Comparison of ENCODE assay signal across 8 cellular contexts in the genomic region with DNA sequence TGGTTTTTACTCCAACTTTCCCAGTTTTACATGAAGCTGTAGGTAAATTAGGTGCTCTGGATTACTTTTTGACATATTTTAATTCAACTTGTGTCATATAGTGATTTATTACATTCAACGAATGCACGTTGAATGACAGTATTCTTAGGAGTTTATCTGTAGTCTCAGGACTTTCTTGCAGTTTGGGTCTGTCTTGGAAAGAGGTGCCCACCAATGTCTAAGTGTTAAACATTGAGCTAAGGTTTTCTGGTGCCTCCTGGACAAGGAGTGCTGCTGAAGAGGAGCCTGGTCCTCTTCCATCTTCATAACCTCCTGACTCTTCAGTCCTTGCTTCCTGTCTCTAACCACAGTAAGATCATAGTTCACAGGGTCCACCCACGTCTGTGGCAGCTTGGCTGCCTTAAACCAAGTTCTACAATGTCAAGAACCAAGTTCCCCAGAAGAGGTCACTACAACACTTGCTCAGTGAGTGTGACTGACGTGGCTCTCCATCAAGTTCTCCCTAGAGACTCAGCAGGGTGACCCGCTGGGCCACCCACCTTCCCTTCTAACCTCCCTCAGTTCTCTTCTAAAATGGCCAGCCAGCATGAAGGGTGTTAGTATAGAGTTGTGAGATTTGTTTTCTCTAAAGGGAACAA. TPM values are rescaled to one million over a fixed set of nuclear protein-coding genes. Genes with fewer than 3 reads are reported as not detected.
DNase-seq lines count a peak whose midpoint lies in the region; ATAC-seq, FAIRE-seq and TF ChIP-seq lines count a peak whose summit lies in the region.

No MANE protein-coding gene starts in this region.

- TF ChIP-seq CTCF in AG04449 (IDR thresholded peaks at IDR 0.05; ENCODE audit: insufficient read depth, low read length, missing control alignments): peak; percentile 3
- peak; percentile 74 for TF ChIP-seq CTCF in chondrocyte (IDR thresholded peaks at IDR 0.05)

- H3K36me3 Mint-ChIP-seq in chondrocyte (ENCODE audit: low read depth): no peaks in the 10 kb centered on the region
- no peaks in the 10 kb centered on the region for H3K36me3 Mint-ChIP-seq in naive B cell

- H3K4me3 Mint-ChIP-seq in chondrocyte (ENCODE audit: unreplicated experiment) (no peak overlapping the region), naive B cell (no peak overlapping the region)

- peaks cover 31% of the 10 kb centered on the region for H3K27me3 Mint-ChIP-seq in chondrocyte (ENCODE audit: low read depth)
- peaks cover 23 to 28% (median 25%) of the 10 kb centered on the region in 3 donors for H3K27me3 Mint-ChIP-seq in naive B cell

- no peak overlapping the region for H3K4me3 ChIP-seq in AG04449 (ENCODE audit: low read depth, low read length)
- no peak overlapping the region for H3K4me3 ChIP-seq in MG63

- H3K27ac Mint-ChIP-seq in chondrocyte (ENCODE audit: unreplicated experiment): no peak overlapping the region
- H3K27ac Mint-ChIP-seq in naive B cell: no peak overlapping the region

- DNase-seq in AG04449 (ENCODE audit: low read depth, low spot score) (no peak), GM12892 (ENCODE audit: insufficient read length) (peak; percentile 34), MG63 (peak; percentile 54), SKM-1 treated with dmso at 0.1 percent for 144 hours (lab: John Stamatoyannopoulos, UW; ENCODE audit: unreplicated experiment) (peak; percentile 77), chondrocyte (ENCODE audit: low spot score) (no peak), naive B cell (peak; percentile 33), NCI-H446 treated with DMSO at 0.1 percent for 48 hours (lab: John Stamatoyannopoulos, UW) (no peak)

- H3K36me3 ChIP-seq in MG63: no peaks in the 10 kb centered on the region

- FAIRE-seq in GM12892 (lab: Jason Lieb, UNC): peak; percentile 99

- peak; percentile 99 for ATAC-seq in HG02588 (IDR thresholded peaks at IDR 0.05; ENCODE audit: unreplicated experiment)
- peak; percentile 72 to 89 for ATAC-seq in naive B cell (ENCODE audit: low read depth in 2 of 2)

- CTCF ChIA-PET in AG04449 (lab: Yijun Ruan, JAX): interaction anchor here (0.8 to 1.2 kb wide), 2 partner anchors 376 to 414 kb away, joined by 3 read pairs; no protein-coding TSS in a partner anchor

- POLR2A ChIA-PET in AG04449 (lab: Yijun Ruan, JAX): no interaction called here

- TF ChIP-seq POLR2A in GM12892 (IDR thresholded peaks at IDR 0.05; ENCODE audit: low read depth, low read length): no peak

- no peaks in the 10 kb centered on the region for H3K9me3 ChIP-seq in MG63

- H3K4me1 Mint-ChIP-seq in chondrocyte (ENCODE audit: low read depth): peaks cover 4% of the 10 kb centered on the region
- H3K4me1 Mint-ChIP-seq in naive B cell: peaks cover 7 to 15% (median 13%) of the 10 kb centered on the region in 3 donors

- peaks cover 13% of the 10 kb centered on the region for H3K27me3 ChIP-seq in MG63

- H3K9me3 Mint-ChIP-seq in chondrocyte (ENCODE audit: low read depth): no peaks in the 10 kb centered on the region
- no peaks in the 10 kb centered on the region for H3K9me3 Mint-ChIP-seq in naive B cell

RNA-seq across cellular contexts. Expression of a gene that starts 6.1 kb away (rescaled TPM):
- polyA plus RNA-seq in GM12892 (2012; ENCODE audit: missing spikeins): not detected
- not detected in 2 replicates for total RNA-seq in MG63 (2014; rRNA removed; shearing (Covaris generic); ENCODE audit: low replicate concordance)
- not detected in 3 replicates for total RNA-seq in chondrocyte
- polyA plus RNA-seq in naive B cell (ENCODE audit: low read depth in 6 of 6): under 1 TPM in 1 of 6 donors, not detected in 5; 0.64 TPM

Comparison
In these comparisons a context has a peak if more than half of its experiments do, and no peak if none do; other contexts are left out.
1. DNase-seq: peak in GM12892 (single experiment), MG63 (single experiment), SKM-1 treated with dmso at 0.1 percent for 144 hours (single experiment) and naive B cell (single experiment); none in AG04449 (single experiment), chondrocyte (single experiment) and NCI-H446 treated with DMSO at 0.1 percent for 48 hours (single experiment).